In genomic region chr9:104882574-104882973, GRCh38 we compare ENCODE assay signal across 23 cellular contexts. TPM values are rescaled to one million over a fixed set of nuclear protein-coding genes. Genes with fewer than 3 reads are reported as not detected.
DNase-seq lines count a peak whose midpoint lies in the region; ATAC-seq, FAIRE-seq and TF ChIP-seq lines count a peak whose summit lies in the region.
"Had no signal": no experiment of that assay in that cellular context is flagged by ENCODE, and none has a peak within 500 bp of the region (broad histone marks: within the 10 kb centered on the region; RNA-seq: fewer than 3 reads in every experiment).

No MANE protein-coding gene starts in this region.

- peaks cover 80% of the 10 kb centered on the region for H3K79me2 ChIP-seq in HepG2 (ENCODE audit: insufficient read depth, low read length)

- peaks cover 37% of the 10 kb centered on the region for H3K36me3 Mint-ChIP-seq in activated T-helper 17 cell treated with anti-CD3 and anti-CD28 coated beads, Interleukin-2, amount 50 U/mL, for 72 hours (ENCODE audit: low read depth)

- no peak overlapping the region for H3K4me3 ChIP-seq in HepG2 (replicated peaks in 1 of 3; ENCODE audit: insufficient read depth in 1 of 3, low read depth in 2 of 3, low read length in 3 of 3)
- no peak overlapping the region for H3K4me3 ChIP-seq in right lobe of liver
- H3K4me3 ChIP-seq: SK-N-MC had no signal

- H3K9me3 Mint-ChIP-seq in activated T-helper 17 cell treated with anti-CD3 and anti-CD28 coated beads, Interleukin-2, amount 50 U/mL, for 72 hours = no peaks in the 10 kb centered on the region
- H3K9me3 Mint-ChIP-seq: CD4-positive, alpha-beta memory T cell; T-cell had no signal

- H3K27ac Mint-ChIP-seq in activated T-helper 17 cell treated with anti-CD3 and anti-CD28 coated beads, Interleukin-2, amount 50 U/mL, for 72 hours = no peak overlapping the region
- H3K27ac Mint-ChIP-seq: CD4-positive, alpha-beta memory T cell; T-cell had no signal

- TF ChIP-seq POLR2A in HepG2 (IDR thresholded peaks at IDR 0.05; ENCODE audit: insufficient read depth in 1 of 2, low read depth in 2 of 2, low read length in 2 of 2) (no peak), right lobe of liver (IDR thresholded peaks at IDR 0.05) (no peak)

- CTCF ChIA-PET in HepG2 (lab: Yijun Ruan, JAX; ENCODE audit: low intra/inter-chr PET ratio, low total read pairs) = no interaction called here

- H3K4me1 ChIP-seq in HepG2 (ENCODE audit: insufficient read depth, low read length) = peaks cover 88% of the 10 kb centered on the region
- peaks cover 0 to 26% (median 12%) of the 10 kb centered on the region in 4 donors for H3K4me1 ChIP-seq in right lobe of liver

- H3K4me1 Mint-ChIP-seq in activated T-helper 17 cell treated with anti-CD3 and anti-CD28 coated beads, Interleukin-2, amount 50 U/mL, for 72 hours = peaks cover 5% of the 10 kb centered on the region
- H3K4me1 Mint-ChIP-seq: CD4-positive, alpha-beta memory T cell; T-cell had no signal

- TF ChIP-seq EP300 in HepG2 (IDR thresholded peaks at IDR 0.05; ENCODE audit: low read depth in 2 of 2, low read length in 2 of 2) = no peak
- no peak for TF ChIP-seq EP300 in HepG2 (CRISPR knock-in tag; IDR thresholded peaks at IDR 0.05; ENCODE audit: borderline replicate concordance)

- no peaks in the 10 kb centered on the region for H3K9me3 ChIP-seq in HepG2 (ENCODE audit: low read length)
- H3K9me3 ChIP-seq in right lobe of liver = no peaks in the 10 kb centered on the region

- no peaks in the 10 kb centered on the region for H3K27me3 Mint-ChIP-seq in activated T-helper 17 cell treated with anti-CD3 and anti-CD28 coated beads, Interleukin-2, amount 50 U/mL, for 72 hours
- H3K27me3 Mint-ChIP-seq: CD4-positive, alpha-beta memory T cell; T-cell had no signal

- H2AFZ ChIP-seq in HepG2 (ENCODE audit: low read length) = no peak overlapping the region

- H3K4me3 Mint-ChIP-seq in activated T-helper 17 cell treated with anti-CD3 and anti-CD28 coated beads, Interleukin-2, amount 50 U/mL, for 72 hours = no peak overlapping the region
- H3K4me3 Mint-ChIP-seq: CD4-positive, alpha-beta memory T cell; T-cell had no signal

- H3K36me3 ChIP-seq in HepG2 (replicated peaks in 1 of 2; ENCODE audit: control insufficient read depth in 1 of 2, insufficient read depth in 2 of 2, low read length in 2 of 2) (peaks cover 27 to 70% of the 10 kb centered on the region in 2 experiments), right lobe of liver (peaks cover 0 to 88% (median 44%) of the 10 kb centered on the region in 4 donors)

- no peak overlapping the region for H3K9ac ChIP-seq in HepG2 (ENCODE audit: insufficient read depth, low read depth, low read length)

- FAIRE-seq in HepG2 (lab: Jason Lieb, UNC) = no peak
- FAIRE-seq: A204.1, GM12892, GM18507 had no signal

- no peak for ATAC-seq in HepG2
- ATAC-seq in right lobe of liver = no peak
- no peak for ATAC-seq in activated T-helper 17 cell treated with anti-CD3 and anti-CD28 coated beads, Interleukin-2, amount 50 U/mL, for 72 hours (replicated peaks)
- ATAC-seq: T-cell had no signal

- H3K27me3 ChIP-seq in HepG2 (ENCODE audit: control insufficient read depth in 1 of 2, insufficient read depth in 2 of 2, low read length in 2 of 2) (no peaks in the 10 kb centered on the region), right lobe of liver (no peaks in the 10 kb centered on the region)

- POLR2A ChIA-PET in HepG2 (lab: Yijun Ruan, JAX) = interaction anchor here (0.7 kb wide), 1 partner anchor 18 kb away, joined by 4 read pairs; no protein-coding TSS in a partner anchor

- in situ Hi-C loops in HepG2 (cut with HindIII; ENCODE audit: extremely low pct_ligation_motif_present, low pct_unique_long_range_greater_than_20kb) = no loop called here

- no peak for TF ChIP-seq RAD21 in HepG2 (CRISPR knock-in tag; IDR thresholded peaks at IDR 0.05)

- H4K20me1 ChIP-seq in HepG2 (ENCODE audit: insufficient read depth, low read length) = peaks cover 2% of the 10 kb centered on the region; the same call in 1 of the 2 replicates

- H3K27ac ChIP-seq in HepG2 (ENCODE audit: extremely low read length, insufficient read depth, low read length) (peak overlapping the region; percentile 33), right lobe of liver (no peak overlapping the region)
- H3K27ac ChIP-seq: SK-N-MC had no signal

- H3K4me2 ChIP-seq in HepG2 (ENCODE audit: low read depth, low read length) = no peak overlapping the region

- DNase-seq in HepG2 (ENCODE audit: low spot score) (no peak), right lobe of liver (no peak), NCI-H2171 (lab: John Stamatoyannopoulos, UW) (peak; percentile 58), NCI-H82 treated with DMSO at 0.1 percent for 48 hours (lab: John Stamatoyannopoulos, UW; ENCODE audit: unreplicated experiment) (peak; percentile 42), cerebellar cortex (ENCODE audit: low spot score) (no peak), iPS-NIHi11 (ENCODE audit: low spot score) (no peak)
- DNase-seq in stimulated activated CD4-positive, alpha-beta T cell treated with anti-CD3 and anti-CD28 coated beads, Interleukin-4, amount 100 ng/mL, for 4 hours = no peak
- DNase-seq: Calu3; CD4-positive, alpha-beta memory T cell; DMS79; GOT3; KG1; NCI-H1436; NCI-H2029 treated with DMSO at 0.1 percent for 48 hours; NCI-H526 treated with DMSO at 0.1 percent for 48 hours; OCI-M1; SHP77; T-cell had no signal

- no peak for TF ChIP-seq CTCF in HepG2 (CRISPR knock-in tag; IDR thresholded peaks at IDR 0.05)
- TF ChIP-seq CTCF in right lobe of liver (IDR thresholded peaks at IDR 0.05) = no peak

- intact Hi-C loops in HepG2 (cut with micrococcal nuclease; ENCODE audit: unreplicated experiment) (no loop called here), right lobe of liver (cut with DNase I) (no loop called here)

- BruUV-seq in HepG2 (replicated peaks; lab: Mats Ljungman, UMichigan) = no TSS peak

TF ChIP-seq in HepG2, 621 proteins besides CTCF, POLR2A, EP300 and RAD21 (continues in another document):
- TF ChIP-seq HNRNPH1 (optimal IDR thresholded peaks at IDR 0.05; ENCODE audit: low read depth, low read length) (no peak), ZMYM2 (CRISPR knock-in tag; IDR thresholded peaks at IDR 0.05) (no peak), ZNF552 (CRISPR knock-in tag; IDR thresholded peaks at IDR 0.05; ENCODE audit: borderline replicate concordance) (no peak), YEATS4 (CRISPR knock-in tag; IDR thresholded peaks at IDR 0.05; ENCODE audit: borderline replicate concordance) (no peak), ZSCAN5A (CRISPR knock-in tag; IDR thresholded peaks at IDR 0.05; ENCODE audit: borderline replicate concordance) (no peak), U2AF2 (IDR thresholded peaks at IDR 0.05; ENCODE audit: low read depth, low read length) (no peak), ZNF724P (CRISPR knock-in tag; IDR thresholded peaks at IDR 0.05; ENCODE audit: borderline replicate concordance) (no peak), SAFB2 (CRISPR knock-in tag; IDR thresholded peaks at IDR 0.05; ENCODE audit: borderline replicate concordance, low read depth) (no peak), PLSCR1 (CRISPR knock-in tag; IDR thresholded peaks at IDR 0.05; ENCODE audit: borderline replicate concordance) (no peak), IRX3 (CRISPR knock-in tag; IDR thresholded peaks at IDR 0.05; ENCODE audit: borderline replicate concordance, low read depth) (no peak)

RNA-seq across cellular contexts. Expression of gene ABCA1, which starts 45.4 kb away (rescaled TPM):
- total RNA-seq in HepG2 (2016; rRNA removed; fragmentation: Illumina TruSeq; extraction: Trizol) (40.0 and 63.8 TPM in 2 replicates), right lobe of liver (100 to 1,000 TPM in 1 of 6 experiments, 10 to 100 TPM in 5; 45.8 to 107 (median 61.4) TPM)
- 8.1 and 10.0 TPM in 2 replicates for total RNA-seq in HepG2 (2016; cell fraction: cytosol; rRNA removed; fragmentation: Illumina TruSeq; extraction: Trizol; ENCODE audit: low read depth)
- total RNA-seq in HepG2 (2016; cell fraction: insoluble cytoplasmic fraction; rRNA removed; fragmentation: Illumina TruSeq; extraction: Trizol) = 36.2 and 63.5 TPM in 2 replicates
- total RNA-seq in HepG2 (2016; cell fraction: membrane; rRNA removed; fragmentation: Illumina TruSeq; extraction: Trizol) = 10.8 and 13.5 TPM in 2 replicates
- total RNA-seq in HepG2 (2016; cell fraction: nucleus; rRNA removed; fragmentation: Illumina TruSeq; extraction: Trizol) = 111 and 125 TPM in 2 replicates
- polyA plus RNA-seq in HepG2 (2011; rRNA removed) = 26.8 and 30.0 TPM in 2 replicates
- polyA plus RNA-seq in HepG2 (2011; cell fraction: cytosol; rRNA removed) = 23.6 and 27.4 TPM in 2 replicates
- 74.2 and 77.9 TPM in 2 replicates for polyA plus RNA-seq in HepG2 (2011; cell fraction: nucleus; rRNA removed)
- polyA plus RNA-seq in HepG2 (2012) = 16.8 and 28.4 TPM in 2 replicates
- 1.1 TPM in 2 replicates for polyA plus RNA-seq in HepG2 (2016; cell fraction: cytosol; fragmentation: Illumina TruSeq; extraction: Trizol; ENCODE audit: low read depth)
- 13.1 and 13.8 TPM in 2 replicates for polyA plus RNA-seq in HepG2 (2016; cell fraction: insoluble cytoplasmic fraction; fragmentation: Illumina TruSeq; extraction: Trizol; ENCODE audit: low read depth)
- 2.0 and 2.5 TPM in 2 replicates for polyA plus RNA-seq in HepG2 (2016; cell fraction: membrane; fragmentation: Illumina TruSeq; extraction: Trizol; ENCODE audit: low read depth)
- 64.5 and 67.0 TPM in 2 replicates for polyA plus RNA-seq in HepG2 (2016; cell fraction: nucleus; fragmentation: Illumina TruSeq; extraction: Trizol; ENCODE audit: insufficient read depth, low read depth)
- 0.51 and 497 TPM in 2 replicates for polyA minus RNA-seq in HepG2 (2011; rRNA and poly(A)+ RNA removed; ENCODE audit: low replicate concordance)
- polyA minus RNA-seq in HepG2 (2011; cell fraction: cytosol; rRNA and poly(A)+ RNA removed) = 94.8 and 127 TPM in 2 replicates
- 220 and 287 TPM in 2 replicates for polyA minus RNA-seq in HepG2 (2011; cell fraction: nucleus; rRNA and poly(A)+ RNA removed)
- 1 to 10 TPM; 4.3 to 5.4 TPM for total RNA-seq in activated T-helper 17 cell treated with anti-CD3 and anti-CD28 coated beads, Interleukin-2, amount 50 U/mL, for 72 hours

Comparison
In these comparisons a context has a peak if more than half of its experiments do, and no peak if none do; other contexts are left out.
1. DNase-seq: peak in NCI-H2171 (single experiment) and NCI-H82 treated with DMSO at 0.1 percent for 48 hours (single experiment); none in HepG2 (single experiment), right lobe of liver (0 of 3), cerebellar cortex (single experiment), stimulated activated CD4-positive, alpha-beta T cell treated with anti-CD3 and anti-CD28 coated beads, Interleukin-4, amount 100 ng/mL, for 4 hours (0 of 2) and iPS-NIHi11 (single experiment).